Comparison of ENCODE assay signal across 1 cellular context in genomic region chr17:28346746-28347246, GRCh38.
TF ChIP-seq lines count a peak whose summit lies in the region.

No MANE protein-coding gene starts in this region.

TF ChIP-seq in WTC11, 78 proteins besides CTCF, POLR2A, EP300 and RAD21:
- TF ChIP-seq MLX (CRISPR knock-in tag; IDR thresholded peaks at IDR 0.05) (no peak), SMAD4 (CRISPR knock-in tag; IDR thresholded peaks at IDR 0.05) (no peak), AR (CRISPR knock-in tag; IDR thresholded peaks at IDR 0.05) (no peak), HMGXB4 (CRISPR knock-in tag; IDR thresholded peaks at IDR 0.05) (no peak), ERG (CRISPR knock-in tag; IDR thresholded peaks at IDR 0.05) (no peak), RELA (CRISPR knock-in tag; IDR thresholded peaks at IDR 0.05; ENCODE audit: borderline replicate concordance) (no peak)
